In the genomic region with DNA sequence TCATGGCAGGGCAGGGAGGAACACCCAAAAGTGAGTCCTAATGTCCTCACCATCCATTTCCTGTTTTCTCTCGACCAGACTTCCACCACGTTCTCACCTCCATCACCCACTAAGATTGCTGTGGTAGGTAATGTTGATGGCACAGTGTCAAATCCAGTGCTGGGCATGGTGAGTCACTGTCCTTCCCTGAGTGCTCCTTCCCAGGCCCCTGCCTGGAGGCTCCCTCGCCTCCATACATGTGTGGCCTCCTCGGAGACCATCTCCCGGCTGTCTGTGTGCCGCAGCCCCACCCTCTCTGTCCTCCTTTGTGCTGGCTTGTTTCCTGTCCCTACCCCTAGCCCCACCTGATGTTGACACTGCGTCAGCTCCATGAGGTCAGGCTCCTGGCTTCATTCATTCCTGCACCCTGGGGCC, we compare ENCODE assay signal across 18 cellular contexts.
DNase-seq lines count a peak whose midpoint lies in the region; ATAC-seq and TF ChIP-seq lines count a peak whose summit lies in the region.
"Had no signal": no experiment of that assay in that cellular context is flagged by ENCODE, and none has a peak within 500 bp of the region (broad histone marks: within the 10 kb centered on the region; RNA-seq: fewer than 3 reads in every experiment).

No MANE protein-coding gene starts in this region.

- intact Hi-C loops in posterior vena cava (cut with DNase I): no loop called here

- H4K8ac ChIP-seq in neuronal stem cell (ENCODE audit: low read depth, low read length): no peak overlapping the region

- no peaks in the 10 kb centered on the region for H3K36me3 Mint-ChIP-seq in effector memory CD8-positive, alpha-beta T cell (ENCODE audit: insufficient read depth)
- H3K36me3 Mint-ChIP-seq: natural killer cell treated with Interleukin-12 subunit alpha and Interleukin-12 subunit beta and Interleukin-15 and Interleukin-18, amount 100 ng/mL, for 72 hours had no signal

- H3K14ac ChIP-seq in neuronal stem cell (ENCODE audit: low read length): no peak overlapping the region

- TF ChIP-seq POLR2A in upper lobe of left lung (IDR thresholded peaks at IDR 0.05): no peak

- no peak for TF ChIP-seq CTCF in upper lobe of left lung (IDR thresholded peaks at IDR 0.05)

- no peak overlapping the region for H3K4ac ChIP-seq in neuronal stem cell (ENCODE audit: low read length)

- peak; percentile 73 for ATAC-seq in effector memory CD8-positive, alpha-beta T cell (replicated peaks)
- no peak for ATAC-seq in upper lobe of left lung (ENCODE audit: low FRiP score in 2 of 2)
- ATAC-seq: activated CD8-positive, alpha-beta T cell treated with anti-CD3 and anti-CD28 coated beads for 36 hours had no signal

- no peak overlapping the region for H3K4me3 Mint-ChIP-seq in effector memory CD8-positive, alpha-beta T cell
- H3K4me3 Mint-ChIP-seq: activated CD8-positive, alpha-beta T cell treated with anti-CD3 and anti-CD28 coated beads for 36 hours; central memory CD8-positive, alpha-beta T cell; natural killer cell treated with Interleukin-12 subunit alpha and Interleukin-12 subunit beta and Interleukin-15 and Interleukin-18, amount 100 ng/mL, for 72 hours had no signal

- TF ChIP-seq EP300 in upper lobe of left lung (IDR thresholded peaks at IDR 0.05): no peak

- peak overlapping the region; percentile 11 for H3K18ac ChIP-seq in neuronal stem cell (ENCODE audit: low read length)

- H3K4me3 ChIP-seq in BLaER1: no peak overlapping the region
- H3K4me3 ChIP-seq in neuronal stem cell (ENCODE audit: low read length in 2 of 2): no peak overlapping the region
- H3K4me3 ChIP-seq in upper lobe of left lung: no peak overlapping the region
- H3K4me3 ChIP-seq: esophagus squamous epithelium, MG63 had no signal

- H3K27me3 Mint-ChIP-seq in effector memory CD8-positive, alpha-beta T cell: peaks cover 37% of the 10 kb centered on the region in 2 donors

- peaks cover 75% of the 10 kb centered on the region for H3K4me1 ChIP-seq in BLaER1
- peaks cover 0 to 3% of the 10 kb centered on the region in 2 donors for H3K4me1 ChIP-seq in neuronal stem cell (ENCODE audit: control insufficient read depth in 2 of 2, insufficient read depth in 1 of 2, low read depth in 1 of 2, low read length in 2 of 2)
- no peaks in the 10 kb centered on the region for H3K4me1 ChIP-seq in upper lobe of left lung

- WGBS in neuronal stem cell (ENCODE audit: extremely low coverage in 2 of 2, insufficient read length in 2 of 2, insufficient replicate concordance in 1 of 2), 2 donors: no CpG with 5 or more reads among the region's 7 CpGs
- WGBS in upper lobe of left lung, 2 donors: 75 to 78% methylated on average over 7 of the region's 7 CpGs

- H3K9ac ChIP-seq in BLaER1: no peak overlapping the region
- no peak overlapping the region for H3K9ac ChIP-seq in neuronal stem cell (ENCODE audit: low read depth, low read length, poor library complexity)

- H3K36me3 ChIP-seq in BLaER1: no peaks in the 10 kb centered on the region
- no peaks in the 10 kb centered on the region for H3K36me3 ChIP-seq in neuronal stem cell (replicated peaks in 1 of 2; ENCODE audit: control insufficient read depth in 2 of 2, insufficient read depth in 2 of 2, low read length in 2 of 2)
- no peaks in the 10 kb centered on the region for H3K36me3 ChIP-seq in upper lobe of left lung
- H3K36me3 ChIP-seq: esophagus squamous epithelium, MG63 had no signal

- peaks cover 8 to 11% of the 10 kb centered on the region in 2 donors for H3K4me1 Mint-ChIP-seq in effector memory CD8-positive, alpha-beta T cell (ENCODE audit: low read depth in 2 of 2)
- H3K4me1 Mint-ChIP-seq: central memory CD8-positive, alpha-beta T cell had no signal

- no peaks in the 10 kb centered on the region for H3K9me3 Mint-ChIP-seq in effector memory CD8-positive, alpha-beta T cell
- H3K9me3 Mint-ChIP-seq: activated CD8-positive, alpha-beta T cell treated with anti-CD3 and anti-CD28 coated beads for 36 hours; central memory CD8-positive, alpha-beta T cell; natural killer cell treated with Interleukin-12 subunit alpha and Interleukin-12 subunit beta and Interleukin-15 and Interleukin-18, amount 100 ng/mL, for 72 hours had no signal

- H4K91ac ChIP-seq in neuronal stem cell (ENCODE audit: low read depth, low read length, poor library complexity): no peak overlapping the region

- DNase-seq in MV-4-11 (lab: John Stamatoyannopoulos, UW): peak; percentile 13
- DNase-seq in effector memory CD8-positive, alpha-beta T cell: no peak
- DNase-seq in neuronal stem cell (ENCODE audit: low spot score): no peak
- DNase-seq in NCI-H2171 treated with DMSO at 0.1 percent for 48 hours (lab: John Stamatoyannopoulos, UW): no peak
- DNase-seq in T-helper 9 cell: no peak
- no peak for DNase-seq in posterior vena cava (ENCODE audit: low spot score)
- DNase-seq in upper lobe of left lung: no peak
- DNase-seq: activated CD4-positive, CD25-positive, alpha-beta regulatory T cell; activated CD8-positive, alpha-beta T cell treated with anti-CD3 and anti-CD28 coated beads for 36 hours; activated naive CD4-positive, alpha-beta T cell treated with Interleukin-2 at 50 U/mL for 16 hours; esophagus squamous epithelium; MG63; NCI-H82; stimulated activated CD4-positive, alpha-beta T cell treated with anti-CD3 and anti-CD28 coated beads, Interleukin-4, amount 100 ng/mL, for 1 hour had no signal

- H2AK5ac ChIP-seq in neuronal stem cell (ENCODE audit: low read depth, low read length): no peak overlapping the region

- H2AFZ ChIP-seq in neuronal stem cell (ENCODE audit: low read length): no peak overlapping the region

- H3K4me2 ChIP-seq in BLaER1 (peak overlapping the region; percentile 74), neuronal stem cell (ENCODE audit: insufficient read depth, low read length, poor library complexity, severe bottlenecking) (no peak overlapping the region)

- no peaks in the 10 kb centered on the region for H4K20me1 ChIP-seq in BLaER1

- H2BK5ac ChIP-seq in neuronal stem cell (ENCODE audit: low read length): no peak overlapping the region

- peak overlapping the region; percentile 96 for H3K27ac ChIP-seq in BLaER1
- H3K27ac ChIP-seq in neuronal stem cell (replicated peaks; ENCODE audit: low read length): no peak overlapping the region
- H3K27ac ChIP-seq in upper lobe of left lung: no peak overlapping the region
- H3K27ac ChIP-seq: C4-2B, esophagus squamous epithelium had no signal

- H3K23ac ChIP-seq in neuronal stem cell (ENCODE audit: low read depth, low read length, poor library complexity): no peak overlapping the region

- no peak overlapping the region for H2BK12ac ChIP-seq in neuronal stem cell (ENCODE audit: low read length)

- no peaks in the 10 kb centered on the region for H3K79me1 ChIP-seq in neuronal stem cell (ENCODE audit: low read depth, low read length)

- no peak overlapping the region for H3K27ac Mint-ChIP-seq in effector memory CD8-positive, alpha-beta T cell
- H3K27ac Mint-ChIP-seq: activated CD8-positive, alpha-beta T cell treated with anti-CD3 and anti-CD28 coated beads for 36 hours; natural killer cell treated with Interleukin-12 subunit alpha and Interleukin-12 subunit beta and Interleukin-15 and Interleukin-18, amount 100 ng/mL, for 72 hours had no signal

- no peak overlapping the region for H2BK15ac ChIP-seq in neuronal stem cell (ENCODE audit: low read length)

- no peak overlapping the region for H2BK120ac ChIP-seq in neuronal stem cell (ENCODE audit: low read depth, low read length)

- H3K9me3 ChIP-seq in BLaER1: peaks cover 11% of the 10 kb centered on the region
- H3K9me3 ChIP-seq in neuronal stem cell (replicated peaks in 1 of 2; ENCODE audit: control insufficient read depth in 2 of 2, insufficient read depth in 1 of 2, low read depth in 1 of 2, low read length in 2 of 2): no peaks in the 10 kb centered on the region
- no peaks in the 10 kb centered on the region for H3K9me3 ChIP-seq in upper lobe of left lung
- H3K9me3 ChIP-seq: esophagus squamous epithelium, MG63 had no signal

- H3K27me3 ChIP-seq in BLaER1 (no peaks in the 10 kb centered on the region), neuronal stem cell (ENCODE audit: control insufficient read depth in 3 of 3, insufficient read depth in 3 of 3, low read depth in 1 of 3, low read length in 3 of 3) (no peaks in the 10 kb centered on the region), upper lobe of left lung (no peaks in the 10 kb centered on the region)
- H3K27me3 ChIP-seq: esophagus squamous epithelium, MG63 had no signal
